8 cellular contexts compared by ENCODE assay signal in the genomic region with DNA sequence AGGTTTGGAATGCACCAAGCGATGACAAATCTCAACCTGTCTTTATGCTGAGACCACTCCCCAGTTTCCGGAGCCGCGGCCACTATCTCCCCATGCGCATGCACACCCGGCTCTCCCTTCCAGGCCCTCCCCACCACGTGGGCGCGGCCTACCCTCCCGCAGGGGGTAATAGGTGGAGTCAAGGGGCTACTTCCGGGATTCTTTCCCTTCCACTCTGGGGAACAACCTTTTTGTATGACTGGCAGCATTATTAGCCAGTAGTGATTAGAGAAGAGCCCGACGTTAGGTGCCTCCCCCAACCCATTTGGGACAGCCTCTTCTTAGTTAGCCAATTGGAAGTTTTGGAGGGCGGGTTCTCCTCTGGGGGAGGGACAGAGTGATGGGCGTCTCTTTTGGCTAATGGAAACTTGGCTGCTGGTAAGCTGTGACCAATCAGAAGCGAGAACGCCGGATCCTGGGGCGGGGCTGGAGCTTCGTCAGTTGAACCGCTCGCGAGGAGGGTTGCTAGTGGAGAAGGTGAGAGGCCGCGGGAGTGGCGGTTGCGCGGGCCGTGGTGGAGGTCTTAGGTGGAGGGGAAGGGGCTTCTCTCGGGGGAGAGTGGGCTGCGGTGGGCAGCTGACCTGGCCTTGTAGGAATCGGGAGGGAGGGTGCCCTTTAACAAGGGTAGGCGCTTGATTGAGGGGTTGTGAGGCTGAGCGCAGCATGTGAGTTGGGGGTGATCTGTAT. TPM values are rescaled to one million over a fixed set of nuclear protein-coding genes. Genes with fewer than 3 reads are reported as not detected.
A peak's percentile ranks its signal among the peaks of the same experiment; 100 is the strongest.
DNase-seq lines count a peak whose midpoint lies in the region; ATAC-seq and TF ChIP-seq lines count a peak whose summit lies in the region.

Gene CCDC61 (plus strand): TSS at position 479 of the 726 bp plus-strand sequence. CDS start 7,552 bp downstream, outside the sequence.

- CTCF ChIA-PET in AG04450 (lab: Charles Lee), result interaction anchor here (0.5 to 2.5 kb wide), 4 partner anchors 15 to 278 kb away, joined by 3 to 11 read pairs (median 6); no protein-coding TSS in a partner anchor

- peak; percentile 99 for DNase-seq in AG04450 (ENCODE audit: low read depth, low spot score)
- DNase-seq in NCI-H2227 (lab: John Stamatoyannopoulos, UW; ENCODE audit: unreplicated experiment), result peak; percentile 99
- DNase-seq in WERI-Rb-1, result peak; percentile 95
- peak; percentile 51 to 100 (median 98) for DNase-seq in caudate nucleus (lab: John Stamatoyannopoulos, UW)
- DNase-seq in inferior parietal cortex (ENCODE audit: extremely low spot score), result peak; percentile 100
- DNase-seq in spleen, result peak; percentile 97

- intact Hi-C loops in spleen (cut with DNase I; ENCODE audit: low total_unique reads), result no loop called here

- H3K36me3 ChIP-seq in WERI-Rb-1 (peaks cover 2% of the 10 kb centered on the region; the same call in 1 of the 2 replicates), spleen (peaks cover 0 to 12% (median 0%) of the 10 kb centered on the region in 6 donors)

- WGBS in spleen, 5 donors, result 0 to 1% (median 1%) methylated on average over 32 to 34 of the region's 34 CpGs

- H3K4me1 ChIP-seq in spleen, result peaks cover 7 to 37% (median 27%) of the 10 kb centered on the region in 6 donors

- TF ChIP-seq CTCF in AG04450 (IDR thresholded peaks at IDR 0.05; ENCODE audit: low read depth, low read length) (no peak), WERI-Rb-1 (IDR thresholded peaks at IDR 0.05; ENCODE audit: low read depth, low read length) (no peak), spleen (IDR thresholded peaks at IDR 0.05 in 8 of 11, conservative IDR thresholded peaks at IDR 0.05 in 3 of 11) (peak in 2 of 11 experiments; percentile 30 to 44)

- peak within 1 kb of the TSS; percentile 95 for H3K4me3 ChIP-seq in AG04450 (ENCODE audit: low read depth, low read length)
- H3K4me3 ChIP-seq in WERI-Rb-1 (ENCODE audit: low read depth, low read length), result peak within 1 kb of the TSS; percentile 70
- peak within 1 kb of the TSS; percentile 53 to 79 (median 63) for H3K4me3 ChIP-seq in spleen

- peak; percentile 38 to 79 (median 52) for TF ChIP-seq POLR2A in spleen (IDR thresholded peaks at IDR 0.05)

- H3K27me3 ChIP-seq in AG04450 (ENCODE audit: control insufficient read depth, insufficient read depth, low read length), result peaks cover 3% of the 10 kb centered on the region
- no peaks in the 10 kb centered on the region for H3K27me3 ChIP-seq in WERI-Rb-1 (ENCODE audit: insufficient read depth, low read depth, severe bottlenecking)
- H3K27me3 ChIP-seq in spleen (replicated peaks in 1 of 7), result peaks cover 0 to 14% (median 0%) of the 10 kb centered on the region in 7 donors

- H3K9me3 ChIP-seq in AG04450 (ENCODE audit: control insufficient read depth, insufficient read depth, low read length) (no peaks in the 10 kb centered on the region; the same call in 1 of the 2 replicates), WERI-Rb-1 (ENCODE audit: severe bottlenecking) (no peaks in the 10 kb centered on the region), spleen (no peaks in the 10 kb centered on the region)

- ATAC-seq in GM18907 (IDR thresholded peaks at IDR 0.05; ENCODE audit: unreplicated experiment) (peak; percentile 98), HG03139 (IDR thresholded peaks at IDR 0.05; ENCODE audit: unreplicated experiment) (peak; percentile 94)

- H3K27ac ChIP-seq in AG04450 (ENCODE audit: low read depth, low read length), result no peak within 1 kb of the TSS
- H3K27ac ChIP-seq in WERI-Rb-1, result peak within 1 kb of the TSS; percentile 72
- H3K27ac ChIP-seq in caudate nucleus (ENCODE audit: low read depth, low read length), result peak within 1 kb of the TSS; percentile 59
- peak within 1 kb of the TSS; percentile 36 to 91 (median 84) for H3K27ac ChIP-seq in spleen

- POLR2A ChIA-PET in AG04450 (lab: Yijun Ruan, JAX), result interaction anchor here (0.6 to 1.4 kb wide), 9 partner anchors 9 to 132 kb away, joined by 3 to 8 read pairs (median 3); partner anchors contain the start of genes MYPOP, NOVA2 and SYMPK

RNA-seq across cellular contexts. Expression of gene CCDC61, which starts in this region (rescaled TPM):
- polyA plus RNA-seq in AG04450 (2011; rRNA removed), result 4.2 and 6.8 TPM in 2 replicates
- 5.3 and 6.0 TPM in 2 replicates for polyA minus RNA-seq in AG04450 (2011; rRNA and poly(A)+ RNA removed)
- 10 to 100 TPM in 4 of 7 donors, 1 to 10 TPM in 3; 5.0 to 22.7 (median 16.6) TPM for total RNA-seq in spleen
- polyA plus RNA-seq in spleen, result 10 to 100 TPM; 15.1 to 24.6 (median 16.7) TPM
